Comparison of ENCODE assay signal across 1 cellular context in genomic region chr6:100175814-100176275, GRCh38.
A peak's percentile ranks its signal among the peaks of the same experiment; 100 is the strongest.
TF ChIP-seq lines count a peak whose summit lies in the region.

No MANE protein-coding gene starts in this region.

TF ChIP-seq in A549, 52 proteins besides CTCF, POLR2A, EP300 and RAD21 (continued from another document):
- TF ChIP-seq BCL3 (IDR thresholded peaks at IDR 0.05), result 0 out of 3 replicates have a peak, but pooled peaks have one; percentile 28
- no peak for TF ChIP-seq FOSL2 (IDR thresholded peaks at IDR 0.05)
- TF ChIP-seq FOSL2 (CRISPR knock-in tag; IDR thresholded peaks at IDR 0.05), result peak; percentile 32; the same call in 1 of the 2 replicates
- no peak for TF ChIP-seq TP53 (CRISPR knock-in tag; IDR thresholded peaks at IDR 0.05)
- no peak for TF ChIP-seq RNF2 (IDR thresholded peaks at IDR 0.05; ENCODE audit: borderline replicate concordance, low read depth)
- no peak for TF ChIP-seq CBX2 (IDR thresholded peaks at IDR 0.05; ENCODE audit: borderline replicate concordance, low read depth)
- 0 out of 2 replicates have a peak, but pooled peaks have one; percentile 21 for TF ChIP-seq MAX (IDR thresholded peaks at IDR 0.05)
